ENCODE assay signal across 1 cellular context in genomic region chr7:150322114-150322832, GRCh38.
TF ChIP-seq lines count a peak whose summit lies in the region.

No MANE protein-coding gene starts in this region.

TF ChIP-seq in GM12878, 131 proteins besides CTCF, POLR2A, EP300 and RAD21:
- TF ChIP-seq IKZF2 (IDR thresholded peaks at IDR 0.05), result no peak
- TF ChIP-seq ZBTB11 (CRISPR knock-in tag; IDR thresholded peaks at IDR 0.05), result no peak
- TF ChIP-seq FOS (IDR thresholded peaks at IDR 0.05; ENCODE audit: borderline replicate concordance, extremely low read depth, insufficient read length), result no peak
- no peak for TF ChIP-seq EZH2 (IDR thresholded peaks at IDR 0.05; ENCODE audit: borderline replicate concordance, control insufficient read depth, low read depth, low read length)
- peak; percentile 71; the same call in 1 of the 2 replicates for TF ChIP-seq HDGF (IDR thresholded peaks at IDR 0.05)
- no peak for TF ChIP-seq WRNIP1 (IDR thresholded peaks at IDR 0.05; ENCODE audit: borderline replicate concordance, low read depth, low read length)
- TF ChIP-seq USF2 (IDR thresholded peaks at IDR 0.05; ENCODE audit: borderline replicate concordance, low read depth, low read length), result no peak
- 0 out of 2 replicates have a peak, but pooled peaks have one; percentile 33 for TF ChIP-seq TAF1 (IDR thresholded peaks at IDR 0.05; ENCODE audit: borderline replicate concordance, low read depth, low read length)
- no peak for TF ChIP-seq LARP7 (IDR thresholded peaks at IDR 0.05)
- TF ChIP-seq YY1 (IDR thresholded peaks at IDR 0.05; ENCODE audit: low read depth, low read length), result peak; percentile 89
- TF ChIP-seq SIN3A (IDR thresholded peaks at IDR 0.05; ENCODE audit: low read depth, low read length), result no peak
- peak; percentile 85; the same call in 1 of the 3 replicates for TF ChIP-seq POU2F2 (IDR thresholded peaks at IDR 0.05; ENCODE audit: borderline replicate concordance, low read depth, low read length)
- TF ChIP-seq ZNF687 (IDR thresholded peaks at IDR 0.05), result peak; percentile 60; the same call in 1 of the 2 replicates
- TF ChIP-seq NR2F1 (conservative IDR thresholded peaks at IDR 0.05), result no peak
- TF ChIP-seq SUZ12 (IDR thresholded peaks at IDR 0.05; ENCODE audit: unreplicated experiment), result no peak
- TF ChIP-seq ZZZ3 (IDR thresholded peaks at IDR 0.05; ENCODE audit: control insufficient read depth, insufficient read length, low read depth), result no peak
- peak; percentile 5 for TF ChIP-seq POLR2AphosphoS5 (IDR thresholded peaks at IDR 0.05; ENCODE audit: low read length)
- TF ChIP-seq NR2C1 (IDR thresholded peaks at IDR 0.05), result no peak
- TF ChIP-seq FOXM1 (IDR thresholded peaks at IDR 0.05; ENCODE audit: low read depth, low read length), result no peak
- 0 out of 2 replicates have a peak, but pooled peaks have one; percentile 7 for TF ChIP-seq STAT3 (IDR thresholded peaks at IDR 0.05; ENCODE audit: low read depth, low read length)
- no peak for TF ChIP-seq HDAC6 (IDR thresholded peaks at IDR 0.05; ENCODE audit: unreplicated experiment)
